Comparison of ENCODE assay signal across 20 cellular contexts in genomic region chr17:67959510-67959909, GRCh38. TPM values are rescaled to one million over a fixed set of nuclear protein-coding genes. Genes with fewer than 3 reads are reported as not detected.
DNase-seq lines count a peak whose midpoint lies in the region; ATAC-seq and TF ChIP-seq lines count a peak whose summit lies in the region.
"Had no signal": no experiment of that assay in that cellular context is flagged by ENCODE, and none has a peak within 500 bp of the region (broad histone marks: within the 10 kb centered on the region; RNA-seq: fewer than 3 reads in every experiment).

No MANE protein-coding gene starts in this region.

- intact Hi-C loops in activated CD4-positive, alpha-beta memory T cell treated with anti-CD3 and anti-CD28 coated beads for 36 hours (cut with micrococcal nuclease), result no loop called here

- H3K56ac ChIP-seq in H9 (ENCODE audit: insufficient read length, low read depth, low read length), result no peak overlapping the region

- H3K27ac Mint-ChIP-seq in activated CD4-positive, alpha-beta memory T cell treated with anti-CD3 and anti-CD28 coated beads for 36 hours, result peak overlapping the region; percentile 9
- no peak overlapping the region for H3K27ac Mint-ChIP-seq in activated CD4-positive, alpha-beta memory T cell treated with anti-CD3 and anti-CD28 coated beads, Interleukin-2, amount 10 ng/mL, durations not matched to agents 7 days and 5 days
- peak overlapping the region; percentile 7 to 94 (median 88); a peak in 6 of 7 replicates for H3K27ac Mint-ChIP-seq in H9
- peak overlapping the region; percentile 46 for H3K27ac Mint-ChIP-seq in endodermal cell
- H3K27ac Mint-ChIP-seq in progenitor cell of endocrine pancreas, result peak overlapping the region; percentile 4

- H2AK5ac ChIP-seq in H9 (ENCODE audit: insufficient read length, low read length), result no peak overlapping the region

- peaks cover 12% of the 10 kb centered on the region for H3K36me3 Mint-ChIP-seq in activated CD4-positive, alpha-beta memory T cell treated with anti-CD3 and anti-CD28 coated beads for 36 hours
- H3K36me3 Mint-ChIP-seq in activated CD4-positive, alpha-beta memory T cell treated with anti-CD3 and anti-CD28 coated beads, Interleukin-2, amount 10 ng/mL, durations not matched to agents 7 days and 5 days (ENCODE audit: low read depth), result peaks cover 39% of the 10 kb centered on the region
- H3K36me3 Mint-ChIP-seq in H9 (ENCODE audit: insufficient read depth in 1 of 3, low read depth in 3 of 3) (peaks cover 25 to 66% (median 52%) of the 10 kb centered on the region in 3 experiments; a peak in 6 of 7 replicates), endodermal cell (ENCODE audit: low read depth) (peaks cover 62% of the 10 kb centered on the region), progenitor cell of endocrine pancreas (ENCODE audit: insufficient read depth) (peaks cover 26% of the 10 kb centered on the region)
- H3K36me3 Mint-ChIP-seq: IgD-negative memory B cell had no signal

- H4K20me1 ChIP-seq in H9 (ENCODE audit: control insufficient read depth, insufficient read depth, insufficient read length), result no peaks in the 10 kb centered on the region

- CTCF ChIA-PET in activated CD4-positive, alpha-beta memory T cell treated with anti-CD3 and anti-CD28 coated beads for 36 hours (lab: Charles Lee), result interaction anchor here (1.0 to 2.0 kb wide), 2 partner anchors 52 to 160 kb away, joined by 3 to 5 read pairs; no protein-coding TSS in a partner anchor
- CTCF ChIA-PET in activated CD4-positive, alpha-beta memory T cell treated with anti-CD3 and anti-CD28 coated beads, Interleukin-2, amount 10 ng/mL, durations not matched to agents 7 days and 5 days (lab: Charles Lee), result interaction anchor here (2.0 kb wide), 1 partner anchor 17 kb away, joined by 7 read pairs; no protein-coding TSS in a partner anchor

- no peak overlapping the region for H4K5ac ChIP-seq in H9 (ENCODE audit: insufficient read length, low read depth, low read length)

- POLR2A ChIA-PET in activated CD4-positive, alpha-beta memory T cell treated with anti-CD3 and anti-CD28 coated beads for 36 hours (lab: Charles Lee), result interaction anchor here (1.2 kb wide), 1 partner anchor 37 kb away, joined by 3 read pairs; the partner anchor contains the start of gene C17orf58
- POLR2A ChIA-PET in activated CD4-positive, alpha-beta memory T cell treated with anti-CD3 and anti-CD28 coated beads, Interleukin-2, amount 10 ng/mL, durations not matched to agents 7 days and 5 days (lab: Charles Lee), result no interaction called here

- no CpG with 5 or more reads among the region's 3 CpGs for WGBS in H9 (ENCODE audit: extremely low coverage, insufficient read length, low lambda C conversion rate)
- 83 to 87% methylated on average over 1 to 3 of the region's 3 CpGs for WGBS in endodermal cell (ENCODE audit: insufficient coverage in 1 of 2, insufficient read length in 1 of 2), 2 experiments

- no peaks in the 10 kb centered on the region for H3K79me2 ChIP-seq in H9 (ENCODE audit: insufficient read depth, low read length)
- H3K79me2 ChIP-seq: parathyroid adenoma had no signal

- H3K4me1 ChIP-seq in H9 (ENCODE audit: insufficient read depth, low read length) (peaks cover 2% of the 10 kb centered on the region; the same call in 1 of the 2 replicates), endodermal cell (ENCODE audit: control insufficient read depth, insufficient read depth, low read length) (peaks cover 3% of the 10 kb centered on the region)
- H3K4me1 ChIP-seq: upper lobe of left lung had no signal

- H3K79me1 ChIP-seq in H9 (ENCODE audit: insufficient read depth, low read depth, low read length, poor library complexity, severe bottlenecking), result peaks cover 3% of the 10 kb centered on the region

- H3K36me3 ChIP-seq in endodermal cell (ENCODE audit: control insufficient read depth, insufficient read depth, low read length), result peaks cover 38% of the 10 kb centered on the region

- H2BK15ac ChIP-seq in H9 (ENCODE audit: low read depth, low read length), result no peak overlapping the region

- no peak overlapping the region for H2AFZ ChIP-seq in H9 (ENCODE audit: low read length)
- H2AFZ ChIP-seq: parathyroid adenoma had no signal

- no peak for TF ChIP-seq CTCF in H9 (conservative IDR thresholded peaks at IDR 0.05)
- TF ChIP-seq CTCF in endodermal cell (conservative IDR thresholded peaks at IDR 0.05), result no peak
- TF ChIP-seq CTCF in progenitor cell of endocrine pancreas (IDR thresholded peaks at IDR 0.05; ENCODE audit: unreplicated experiment), result no peak

- no peak overlapping the region for H2BK20ac ChIP-seq in H9 (ENCODE audit: low read depth, low read length, poor library complexity, severe bottlenecking)

- no peak overlapping the region for H3K14ac ChIP-seq in H9 (ENCODE audit: insufficient read depth, low read length)

- H3K9me3 ChIP-seq in H9 (ENCODE audit: control insufficient read depth, low read depth, low read length) (no peaks in the 10 kb centered on the region), endodermal cell (ENCODE audit: control insufficient read depth, low read length) (no peaks in the 10 kb centered on the region)
- H3K9me3 ChIP-seq: SK-N-SH, upper lobe of left lung had no signal

- no peak overlapping the region for H3K4ac ChIP-seq in H9 (ENCODE audit: low read depth, low read length)

- H4K91ac ChIP-seq in H9 (ENCODE audit: insufficient read length, low read depth, low read length), result no peak overlapping the region

- no peak overlapping the region for H2BK120ac ChIP-seq in H9 (ENCODE audit: low read depth, low read length, poor library complexity, severe bottlenecking)

- H3K23me2 ChIP-seq in H9 (ENCODE audit: insufficient read length, low read depth, low read length, poor library complexity, severe bottlenecking), result no peaks in the 10 kb centered on the region

- H3K18ac ChIP-seq in H9 (ENCODE audit: insufficient read length, low read depth, low read length), result no peak overlapping the region

- no peak overlapping the region for H2BK5ac ChIP-seq in H9 (ENCODE audit: insufficient read length, low read length)

- DNase-seq in activated CD4-positive, alpha-beta memory T cell treated with anti-CD3 and anti-CD28 coated beads for 36 hours, result no peak
- DNase-seq in activated CD4-positive, alpha-beta memory T cell treated with anti-CD3 and anti-CD28 coated beads, Interleukin-2, amount 10 ng/mL, durations not matched to agents 7 days and 5 days, result no peak
- no peak for DNase-seq in H9
- peak; percentile 68 for DNase-seq in endodermal cell
- DNase-seq in progenitor cell of endocrine pancreas (ENCODE audit: low spot score, unreplicated experiment), result no peak
- no peak for DNase-seq in NCI-H524 (lab: John Stamatoyannopoulos, UW)
- DNase-seq: activated naive CD8-positive, alpha-beta T cell treated with anti-CD3 and anti-CD28 coated beads, Interleukin-2, amount 10 ng/mL, durations not matched to agents 7 days and 5 days; EL; hippocampal formation; MV-4-11; NCI-H2029 treated with DMSO at 0.1 percent for 48 hours; NCI-H774; upper lobe of left lung had no signal

- no peaks in the 10 kb centered on the region for H3K9me3 Mint-ChIP-seq in activated CD4-positive, alpha-beta memory T cell treated with anti-CD3 and anti-CD28 coated beads for 36 hours
- H3K9me3 Mint-ChIP-seq in activated CD4-positive, alpha-beta memory T cell treated with anti-CD3 and anti-CD28 coated beads, Interleukin-2, amount 10 ng/mL, durations not matched to agents 7 days and 5 days, result no peaks in the 10 kb centered on the region
- H3K9me3 Mint-ChIP-seq in H9 (no peaks in the 10 kb centered on the region), endodermal cell (no peaks in the 10 kb centered on the region), progenitor cell of endocrine pancreas (ENCODE audit: low read depth) (no peaks in the 10 kb centered on the region)
- H3K9me3 Mint-ChIP-seq: activated naive CD8-positive, alpha-beta T cell treated with anti-CD3 and anti-CD28 coated beads, Interleukin-2, amount 10 ng/mL, durations not matched to agents 7 days and 5 days; IgD-negative memory B cell had no signal

- no peak overlapping the region for H2BK12ac ChIP-seq in H9 (ENCODE audit: insufficient read length, low read depth, low read length)

- no peak overlapping the region for H3K23ac ChIP-seq in H9 (ENCODE audit: insufficient read length, low read depth, low read length)

- no peak overlapping the region for H3K4me3 ChIP-seq in endodermal cell (ENCODE audit: low read length)
- H3K4me3 ChIP-seq: smooth muscle cell, upper lobe of left lung had no signal

- H3K27ac ChIP-seq in H9 (ENCODE audit: insufficient read length, low read depth, low read length) (no peak overlapping the region), endodermal cell (ENCODE audit: low read depth, low read length) (no peak overlapping the region)
- H3K27ac ChIP-seq: parathyroid adenoma, upper lobe of left lung had no signal

- H3K27me3 ChIP-seq in H9 (ENCODE audit: insufficient read depth, low read length) (no peaks in the 10 kb centered on the region), endodermal cell (ENCODE audit: control insufficient read depth, insufficient read depth, low read length, poor library complexity, severe bottlenecking) (no peaks in the 10 kb centered on the region)
- H3K27me3 ChIP-seq: upper lobe of left lung had no signal

- ATAC-seq in GM19351 (IDR thresholded peaks at IDR 0.05; ENCODE audit: unreplicated experiment) (no peak), GM21423 (IDR thresholded peaks at IDR 0.05; ENCODE audit: unreplicated experiment) (no peak)
- ATAC-seq: Panc1 had no signal

- no peak overlapping the region for H3K4me2 ChIP-seq in H9 (ENCODE audit: insufficient read depth, insufficient read length, low read length)
- H3K4me2 ChIP-seq: SK-N-SH, smooth muscle cell had no signal

- H3K4me1 Mint-ChIP-seq in activated CD4-positive, alpha-beta memory T cell treated with anti-CD3 and anti-CD28 coated beads for 36 hours (ENCODE audit: low read depth), result peaks cover 17% of the 10 kb centered on the region
- peaks cover 9% of the 10 kb centered on the region for H3K4me1 Mint-ChIP-seq in activated CD4-positive, alpha-beta memory T cell treated with anti-CD3 and anti-CD28 coated beads, Interleukin-2, amount 10 ng/mL, durations not matched to agents 7 days and 5 days
- H3K4me1 Mint-ChIP-seq in H9 (peaks cover 6 to 11% of the 10 kb centered on the region in 2 experiments), endodermal cell (peaks cover 5% of the 10 kb centered on the region), progenitor cell of endocrine pancreas (ENCODE audit: low read depth) (peaks cover 2% of the 10 kb centered on the region)

- H3K9ac ChIP-seq in H9 (ENCODE audit: extremely low read depth, insufficient read length, low read length) (no peak overlapping the region), endodermal cell (ENCODE audit: extremely low read depth, low read length, poor library complexity, severe bottlenecking) (no peak overlapping the region)
- H3K9ac ChIP-seq: parathyroid adenoma, SK-N-SH had no signal

- H3T11ph ChIP-seq in H9 (ENCODE audit: low read length), result no peak overlapping the region

- H4K8ac ChIP-seq in H9 (replicated peaks; ENCODE audit: insufficient read length, low read depth, low read length), result no peak overlapping the region

- no peaks in the 10 kb centered on the region for H3K27me3 Mint-ChIP-seq in activated CD4-positive, alpha-beta memory T cell treated with anti-CD3 and anti-CD28 coated beads for 36 hours
- H3K27me3 Mint-ChIP-seq in activated CD4-positive, alpha-beta memory T cell treated with anti-CD3 and anti-CD28 coated beads, Interleukin-2, amount 10 ng/mL, durations not matched to agents 7 days and 5 days, result no peaks in the 10 kb centered on the region
- H3K27me3 Mint-ChIP-seq in H9 (ENCODE audit: low read depth) (no peaks in the 10 kb centered on the region), endodermal cell (ENCODE audit: insufficient read depth) (no peaks in the 10 kb centered on the region), progenitor cell of endocrine pancreas (no peaks in the 10 kb centered on the region)
- H3K27me3 Mint-ChIP-seq: activated naive CD8-positive, alpha-beta T cell treated with anti-CD3 and anti-CD28 coated beads, Interleukin-2, amount 10 ng/mL, durations not matched to agents 7 days and 5 days; IgD-negative memory B cell had no signal

- no peak overlapping the region for H3K4me3 Mint-ChIP-seq in activated CD4-positive, alpha-beta memory T cell treated with anti-CD3 and anti-CD28 coated beads for 36 hours
- no peak overlapping the region for H3K4me3 Mint-ChIP-seq in activated CD4-positive, alpha-beta memory T cell treated with anti-CD3 and anti-CD28 coated beads, Interleukin-2, amount 10 ng/mL, durations not matched to agents 7 days and 5 days
- no peak overlapping the region for H3K4me3 Mint-ChIP-seq in H9
- H3K4me3 Mint-ChIP-seq in endodermal cell, result no peak overlapping the region
- no peak overlapping the region for H3K4me3 Mint-ChIP-seq in progenitor cell of endocrine pancreas (ENCODE audit: low read depth)
- H3K4me3 Mint-ChIP-seq: activated naive CD8-positive, alpha-beta T cell treated with anti-CD3 and anti-CD28 coated beads, Interleukin-2, amount 10 ng/mL, durations not matched to agents 7 days and 5 days; IgD-negative memory B cell had no signal

RNA-seq across cellular contexts. Expression of gene C17orf58, which starts 36.8 kb away (rescaled TPM):
- total RNA-seq in activated CD4-positive, alpha-beta memory T cell treated with anti-CD3 and anti-CD28 coated beads for 36 hours, result 10 to 100 TPM; 29.8 to 31.1 TPM
- total RNA-seq in activated CD4-positive, alpha-beta memory T cell treated with anti-CD3 and anti-CD28 coated beads, Interleukin-2, amount 10 ng/mL, durations not matched to agents 7 days and 5 days, result 10 to 100 TPM; 12.4 TPM
- total RNA-seq in H9 (2021) (11.0 and 12.3 TPM in 2 replicates), endodermal cell (10 to 100 TPM; 14.0 to 14.1 TPM), progenitor cell of endocrine pancreas (10.9 and 12.9 TPM in 2 replicates)
- 24.2 TPM for polyA plus RNA-seq in endodermal cell (2013, experiment 1 of 2)
- 20.7 TPM for polyA plus RNA-seq in endodermal cell (2013, experiment 2 of 2)
